In the genomic region with DNA sequence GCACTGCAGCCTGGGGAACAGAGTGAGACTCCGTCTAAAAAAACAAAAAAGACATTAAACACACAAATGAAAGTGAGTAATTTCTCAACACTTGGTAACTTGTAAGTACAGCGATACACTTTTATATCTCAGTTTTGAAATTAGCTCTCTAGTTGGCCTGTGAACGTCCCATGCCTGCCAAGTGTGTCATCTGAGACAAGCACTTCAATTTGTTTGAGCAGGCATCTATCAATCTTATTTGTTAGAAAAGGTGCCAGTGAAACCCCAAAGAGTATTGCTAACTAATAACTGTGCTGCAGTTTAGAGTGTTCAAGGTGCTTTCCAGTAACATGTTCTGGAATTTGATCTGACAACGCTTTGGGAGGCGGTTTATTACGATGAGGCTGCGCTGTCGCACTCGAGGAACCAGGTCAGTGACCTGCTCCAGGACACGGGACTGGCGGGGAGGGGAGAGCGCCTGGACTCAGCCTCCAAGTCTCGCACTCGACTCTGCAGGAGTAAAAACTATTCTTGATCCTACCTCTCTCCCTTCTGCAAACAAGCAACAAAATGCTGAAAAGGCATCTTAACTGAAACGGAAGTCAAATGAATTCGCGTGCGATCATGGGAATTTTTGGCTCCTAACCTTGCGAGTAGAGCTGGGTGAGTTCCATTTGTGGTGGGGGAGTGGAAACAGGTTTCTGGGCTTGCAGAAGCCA, we compare ENCODE assay signal across 2 cellular contexts.
TF ChIP-seq lines count a peak whose summit lies in the region.

No MANE protein-coding gene starts in this region.

TF ChIP-seq in A549, 52 proteins besides CTCF, POLR2A, EP300 and RAD21 (continued from another document):
- TF ChIP-seq, protein P1, sequence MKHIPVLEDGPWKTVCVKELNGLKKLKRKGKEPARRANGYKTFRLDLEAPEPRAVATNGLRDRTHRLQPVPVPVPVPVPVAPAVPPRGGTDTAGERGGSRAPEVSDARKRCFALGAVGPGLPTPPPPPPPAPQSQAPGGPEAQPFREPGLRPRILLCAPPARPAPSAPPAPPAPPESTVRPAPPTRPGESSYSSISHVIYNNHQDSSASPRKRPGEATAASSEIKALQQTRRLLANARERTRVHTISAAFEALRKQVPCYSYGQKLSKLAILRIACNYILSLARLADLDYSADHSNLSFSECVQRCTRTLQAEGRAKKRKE (CRISPR knock-in tag; IDR thresholded peaks at IDR 0.05; ENCODE audit: low read depth): no peak

TF ChIP-seq in HepG2, 621 proteins besides CTCF, POLR2A, EP300 and RAD21 (continued from another document and continues in another):
- TF ChIP-seq, protein P2, sequence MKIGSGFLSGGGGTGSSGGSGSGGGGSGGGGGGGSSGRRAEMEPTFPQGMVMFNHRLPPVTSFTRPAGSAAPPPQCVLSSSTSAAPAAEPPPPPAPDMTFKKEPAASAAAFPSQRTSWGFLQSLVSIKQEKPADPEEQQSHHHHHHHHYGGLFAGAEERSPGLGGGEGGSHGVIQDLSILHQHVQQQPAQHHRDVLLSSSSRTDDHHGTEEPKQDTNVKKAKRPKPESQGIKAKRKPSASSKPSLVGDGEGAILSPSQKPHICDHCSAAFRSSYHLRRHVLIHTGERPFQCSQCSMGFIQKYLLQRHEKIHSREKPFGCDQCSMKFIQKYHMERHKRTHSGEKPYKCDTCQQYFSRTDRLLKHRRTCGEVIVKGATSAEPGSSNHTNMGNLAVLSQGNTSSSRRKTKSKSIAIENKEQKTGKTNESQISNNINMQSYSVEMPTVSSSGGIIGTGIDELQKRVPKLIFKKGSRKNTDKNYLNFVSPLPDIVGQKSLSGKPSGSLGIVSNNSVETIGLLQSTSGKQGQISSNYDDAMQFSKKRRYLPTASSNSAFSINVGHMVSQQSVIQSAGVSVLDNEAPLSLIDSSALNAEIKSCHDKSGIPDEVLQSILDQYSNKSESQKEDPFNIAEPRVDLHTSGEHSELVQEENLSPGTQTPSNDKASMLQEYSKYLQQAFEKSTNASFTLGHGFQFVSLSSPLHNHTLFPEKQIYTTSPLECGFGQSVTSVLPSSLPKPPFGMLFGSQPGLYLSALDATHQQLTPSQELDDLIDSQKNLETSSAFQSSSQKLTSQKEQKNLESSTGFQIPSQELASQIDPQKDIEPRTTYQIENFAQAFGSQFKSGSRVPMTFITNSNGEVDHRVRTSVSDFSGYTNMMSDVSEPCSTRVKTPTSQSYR (CRISPR knock-in tag; IDR thresholded peaks at IDR 0.05; ENCODE audit: borderline replicate concordance): peak; percentile 18; the same call in 1 of the 2 replicates
- no peak for TF ChIP-seq HOXD1 (CRISPR knock-in tag; IDR thresholded peaks at IDR 0.05)
- TF ChIP-seq HOXA3 (CRISPR knock-in tag; IDR thresholded peaks at IDR 0.05): peak; percentile 28; the same call in 1 of the 2 replicates
- TF ChIP-seq ZNF614 (CRISPR knock-in tag; IDR thresholded peaks at IDR 0.05; ENCODE audit: borderline replicate concordance): no peak
- TF ChIP-seq, protein P3, sequence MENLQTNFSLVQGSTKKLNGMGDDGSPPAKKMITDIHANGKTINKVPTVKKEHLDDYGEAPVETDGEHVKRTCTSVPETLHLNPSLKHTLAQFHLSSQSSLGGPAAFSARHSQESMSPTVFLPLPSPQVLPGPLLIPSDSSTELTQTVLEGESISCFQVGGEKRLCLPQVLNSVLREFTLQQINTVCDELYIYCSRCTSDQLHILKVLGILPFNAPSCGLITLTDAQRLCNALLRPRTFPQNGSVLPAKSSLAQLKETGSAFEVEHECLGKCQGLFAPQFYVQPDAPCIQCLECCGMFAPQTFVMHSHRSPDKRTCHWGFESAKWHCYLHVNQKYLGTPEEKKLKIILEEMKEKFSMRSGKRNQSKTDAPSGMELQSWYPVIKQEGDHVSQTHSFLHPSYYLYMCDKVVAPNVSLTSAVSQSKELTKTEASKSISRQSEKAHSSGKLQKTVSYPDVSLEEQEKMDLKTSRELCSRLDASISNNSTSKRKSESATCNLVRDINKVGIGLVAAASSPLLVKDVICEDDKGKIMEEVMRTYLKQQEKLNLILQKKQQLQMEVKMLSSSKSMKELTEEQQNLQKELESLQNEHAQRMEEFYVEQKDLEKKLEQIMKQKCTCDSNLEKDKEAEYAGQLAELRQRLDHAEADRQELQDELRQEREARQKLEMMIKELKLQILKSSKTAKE (CRISPR knock-in tag; IDR thresholded peaks at IDR 0.05; ENCODE audit: borderline replicate concordance): 0 out of 2 replicates have a peak, but pooled peaks have one; percentile 39
- 0 out of 2 replicates have a peak, but pooled peaks have one; percentile 39 for TF ChIP-seq TMF1 (CRISPR knock-in tag; IDR thresholded peaks at IDR 0.05; ENCODE audit: low read depth)
- TF ChIP-seq TBL1XR1 (IDR thresholded peaks at IDR 0.05; ENCODE audit: borderline replicate concordance, low read length, partially characterized antibody): peak; percentile 80
- TF ChIP-seq BCL6 (CRISPR knock-in tag; IDR thresholded peaks at IDR 0.05): peak; percentile 100
- peak; percentile 55; the same call in 1 of the 2 replicates for TF ChIP-seq ZNF776 (CRISPR knock-in tag; IDR thresholded peaks at IDR 0.05)
- TF ChIP-seq SMAD3 (CRISPR knock-in tag; IDR thresholded peaks at IDR 0.05): no peak
- peak; percentile 55; the same call in 1 of the 2 replicates for TF ChIP-seq HNF4A (CRISPR knock-in tag; IDR thresholded peaks at IDR 0.05)
- TF ChIP-seq ZNF549 (CRISPR knock-in tag; IDR thresholded peaks at IDR 0.05): no peak
- TF ChIP-seq, protein P4, sequence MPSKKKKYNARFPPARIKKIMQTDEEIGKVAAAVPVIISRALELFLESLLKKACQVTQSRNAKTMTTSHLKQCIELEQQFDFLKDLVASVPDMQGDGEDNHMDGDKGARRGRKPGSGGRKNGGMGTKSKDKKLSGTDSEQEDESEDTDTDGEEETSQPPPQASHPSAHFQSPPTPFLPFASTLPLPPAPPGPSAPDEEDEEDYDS (CRISPR knock-in tag; IDR thresholded peaks at IDR 0.05): no peak
- peak; percentile 75 for TF ChIP-seq SKI (IDR thresholded peaks at IDR 0.05; ENCODE audit: partially characterized antibody)
- TF ChIP-seq ONECUT2 (CRISPR knock-in tag; IDR thresholded peaks at IDR 0.05): no peak
- TF ChIP-seq, protein P5, sequence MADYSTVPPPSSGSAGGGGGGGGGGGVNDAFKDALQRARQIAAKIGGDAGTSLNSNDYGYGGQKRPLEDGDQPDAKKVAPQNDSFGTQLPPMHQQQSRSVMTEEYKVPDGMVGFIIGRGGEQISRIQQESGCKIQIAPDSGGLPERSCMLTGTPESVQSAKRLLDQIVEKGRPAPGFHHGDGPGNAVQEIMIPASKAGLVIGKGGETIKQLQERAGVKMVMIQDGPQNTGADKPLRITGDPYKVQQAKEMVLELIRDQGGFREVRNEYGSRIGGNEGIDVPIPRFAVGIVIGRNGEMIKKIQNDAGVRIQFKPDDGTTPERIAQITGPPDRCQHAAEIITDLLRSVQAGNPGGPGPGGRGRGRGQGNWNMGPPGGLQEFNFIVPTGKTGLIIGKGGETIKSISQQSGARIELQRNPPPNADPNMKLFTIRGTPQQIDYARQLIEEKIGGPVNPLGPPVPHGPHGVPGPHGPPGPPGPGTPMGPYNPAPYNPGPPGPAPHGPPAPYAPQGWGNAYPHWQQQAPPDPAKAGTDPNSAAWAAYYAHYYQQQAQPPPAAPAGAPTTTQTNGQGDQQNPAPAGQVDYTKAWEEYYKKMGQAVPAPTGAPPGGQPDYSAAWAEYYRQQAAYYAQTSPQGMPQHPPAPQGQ (CRISPR knock-in tag; IDR thresholded peaks at IDR 0.05; ENCODE audit: borderline replicate concordance): no peak
- no peak for TF ChIP-seq ZNF441 (CRISPR knock-in tag; IDR thresholded peaks at IDR 0.05; ENCODE audit: borderline replicate concordance)
- no peak for TF ChIP-seq PRMT3 (CRISPR knock-in tag; IDR thresholded peaks at IDR 0.05; ENCODE audit: borderline replicate concordance, low read depth)
- TF ChIP-seq CBX2 (IDR thresholded peaks at IDR 0.05; ENCODE audit: low read depth, low read length): no peak
- TF ChIP-seq CBX2 (CRISPR knock-in tag; IDR thresholded peaks at IDR 0.05; ENCODE audit: low read depth): no peak
- 0 out of 2 replicates have a peak, but pooled peaks have one; percentile 31 for TF ChIP-seq NR2F6 (IDR thresholded peaks at IDR 0.05)
- peak; percentile 50 for TF ChIP-seq NR2F6 (CRISPR knock-in tag; IDR thresholded peaks at IDR 0.05)
- TF ChIP-seq, protein P6, sequence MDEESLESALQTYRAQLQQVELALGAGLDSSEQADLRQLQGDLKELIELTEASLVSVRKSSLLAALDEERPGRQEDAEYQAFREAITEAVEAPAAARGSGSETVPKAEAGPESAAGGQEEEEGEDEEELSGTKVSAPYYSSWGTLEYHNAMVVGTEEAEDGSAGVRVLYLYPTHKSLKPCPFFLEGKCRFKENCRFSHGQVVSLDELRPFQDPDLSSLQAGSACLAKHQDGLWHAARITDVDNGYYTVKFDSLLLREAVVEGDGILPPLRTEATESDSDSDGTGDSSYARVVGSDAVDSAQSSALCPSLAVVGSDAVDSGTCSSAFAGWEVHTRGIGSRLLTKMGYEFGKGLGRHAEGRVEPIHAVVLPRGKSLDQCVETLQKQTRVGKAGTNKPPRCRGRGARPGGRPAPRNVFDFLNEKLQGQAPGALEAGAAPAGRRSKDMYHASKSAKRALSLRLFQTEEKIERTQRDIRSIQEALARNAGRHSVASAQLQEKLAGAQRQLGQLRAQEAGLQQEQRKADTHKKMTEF (CRISPR knock-in tag; IDR thresholded peaks at IDR 0.05): peak; percentile 21; the same call in 1 of the 2 replicates
- peak; percentile 91 for TF ChIP-seq RXRA (CRISPR knock-in tag; IDR thresholded peaks at IDR 0.05)
- TF ChIP-seq MTA1 (CRISPR knock-in tag; IDR thresholded peaks at IDR 0.05; ENCODE audit: borderline replicate concordance): no peak
- no peak for TF ChIP-seq IKZF1 (IDR thresholded peaks at IDR 0.05)
- TF ChIP-seq, protein P7, sequence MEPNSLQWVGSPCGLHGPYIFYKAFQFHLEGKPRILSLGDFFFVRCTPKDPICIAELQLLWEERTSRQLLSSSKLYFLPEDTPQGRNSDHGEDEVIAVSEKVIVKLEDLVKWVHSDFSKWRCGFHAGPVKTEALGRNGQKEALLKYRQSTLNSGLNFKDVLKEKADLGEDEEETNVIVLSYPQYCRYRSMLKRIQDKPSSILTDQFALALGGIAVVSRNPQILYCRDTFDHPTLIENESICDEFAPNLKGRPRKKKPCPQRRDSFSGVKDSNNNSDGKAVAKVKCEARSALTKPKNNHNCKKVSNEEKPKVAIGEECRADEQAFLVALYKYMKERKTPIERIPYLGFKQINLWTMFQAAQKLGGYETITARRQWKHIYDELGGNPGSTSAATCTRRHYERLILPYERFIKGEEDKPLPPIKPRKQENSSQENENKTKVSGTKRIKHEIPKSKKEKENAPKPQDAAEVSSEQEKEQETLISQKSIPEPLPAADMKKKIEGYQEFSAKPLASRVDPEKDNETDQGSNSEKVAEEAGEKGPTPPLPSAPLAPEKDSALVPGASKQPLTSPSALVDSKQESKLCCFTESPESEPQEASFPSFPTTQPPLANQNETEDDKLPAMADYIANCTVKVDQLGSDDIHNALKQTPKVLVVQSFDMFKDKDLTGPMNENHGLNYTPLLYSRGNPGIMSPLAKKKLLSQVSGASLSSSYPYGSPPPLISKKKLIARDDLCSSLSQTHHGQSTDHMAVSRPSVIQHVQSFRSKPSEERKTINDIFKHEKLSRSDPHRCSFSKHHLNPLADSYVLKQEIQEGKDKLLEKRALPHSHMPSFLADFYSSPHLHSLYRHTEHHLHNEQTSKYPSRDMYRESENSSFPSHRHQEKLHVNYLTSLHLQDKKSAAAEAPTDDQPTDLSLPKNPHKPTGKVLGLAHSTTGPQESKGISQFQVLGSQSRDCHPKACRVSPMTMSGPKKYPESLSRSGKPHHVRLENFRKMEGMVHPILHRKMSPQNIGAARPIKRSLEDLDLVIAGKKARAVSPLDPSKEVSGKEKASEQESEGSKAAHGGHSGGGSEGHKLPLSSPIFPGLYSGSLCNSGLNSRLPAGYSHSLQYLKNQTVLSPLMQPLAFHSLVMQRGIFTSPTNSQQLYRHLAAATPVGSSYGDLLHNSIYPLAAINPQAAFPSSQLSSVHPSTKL (CRISPR knock-in tag; IDR thresholded peaks at IDR 0.05): peak; percentile 69
- TF ChIP-seq, protein P8, sequence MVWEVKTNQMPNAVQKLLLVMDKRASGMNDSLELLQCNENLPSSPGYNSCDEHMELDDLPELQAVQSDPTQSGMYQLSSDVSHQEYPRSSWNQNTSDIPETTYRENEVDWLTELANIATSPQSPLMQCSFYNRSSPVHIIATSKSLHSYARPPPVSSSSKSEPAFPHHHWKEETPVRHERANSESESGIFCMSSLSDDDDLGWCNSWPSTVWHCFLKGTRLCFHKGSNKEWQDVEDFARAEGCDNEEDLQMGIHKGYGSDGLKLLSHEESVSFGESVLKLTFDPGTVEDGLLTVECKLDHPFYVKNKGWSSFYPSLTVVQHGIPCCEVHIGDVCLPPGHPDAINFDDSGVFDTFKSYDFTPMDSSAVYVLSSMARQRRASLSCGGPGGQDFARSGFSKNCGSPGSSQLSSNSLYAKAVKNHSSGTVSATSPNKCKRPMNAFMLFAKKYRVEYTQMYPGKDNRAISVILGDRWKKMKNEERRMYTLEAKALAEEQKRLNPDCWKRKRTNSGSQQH (CRISPR knock-in tag; IDR thresholded peaks at IDR 0.05; ENCODE audit: low read depth): no peak
- TF ChIP-seq, protein P9, sequence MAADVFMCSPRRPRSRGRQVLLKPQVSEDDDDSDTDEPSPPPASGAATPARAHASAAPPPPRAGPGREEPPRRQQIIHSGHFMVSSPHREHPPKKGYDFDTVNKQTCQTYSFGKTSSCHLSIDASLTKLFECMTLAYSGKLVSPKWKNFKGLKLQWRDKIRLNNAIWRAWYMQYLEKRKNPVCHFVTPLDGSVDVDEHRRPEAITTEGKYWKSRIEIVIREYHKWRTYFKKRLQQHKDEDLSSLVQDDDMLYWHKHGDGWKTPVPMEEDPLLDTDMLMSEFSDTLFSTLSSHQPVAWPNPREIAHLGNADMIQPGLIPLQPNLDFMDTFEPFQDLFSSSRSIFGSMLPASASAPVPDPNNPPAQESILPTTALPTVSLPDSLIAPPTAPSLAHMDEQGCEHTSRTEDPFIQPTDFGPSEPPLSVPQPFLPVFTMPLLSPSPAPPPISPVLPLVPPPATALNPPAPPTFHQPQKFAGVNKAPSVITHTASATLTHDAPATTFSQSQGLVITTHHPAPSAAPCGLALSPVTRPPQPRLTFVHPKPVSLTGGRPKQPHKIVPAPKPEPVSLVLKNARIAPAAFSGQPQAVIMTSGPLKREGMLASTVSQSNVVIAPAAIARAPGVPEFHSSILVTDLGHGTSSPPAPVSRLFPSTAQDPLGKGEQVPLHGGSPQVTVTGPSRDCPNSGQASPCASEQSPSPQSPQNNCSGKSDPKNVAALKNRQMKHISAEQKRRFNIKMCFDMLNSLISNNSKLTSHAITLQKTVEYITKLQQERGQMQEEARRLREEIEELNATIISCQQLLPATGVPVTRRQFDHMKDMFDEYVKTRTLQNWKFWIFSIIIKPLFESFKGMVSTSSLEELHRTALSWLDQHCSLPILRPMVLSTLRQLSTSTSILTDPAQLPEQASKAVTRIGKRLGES (CRISPR knock-in tag; IDR thresholded peaks at IDR 0.05; ENCODE audit: borderline replicate concordance): no peak
- peak; percentile 86 for TF ChIP-seq RXRB (CRISPR knock-in tag; IDR thresholded peaks at IDR 0.05; ENCODE audit: borderline replicate concordance)
- TF ChIP-seq ZNF775 (CRISPR knock-in tag; IDR thresholded peaks at IDR 0.05; ENCODE audit: borderline replicate concordance): no peak
- TF ChIP-seq, protein P10, sequence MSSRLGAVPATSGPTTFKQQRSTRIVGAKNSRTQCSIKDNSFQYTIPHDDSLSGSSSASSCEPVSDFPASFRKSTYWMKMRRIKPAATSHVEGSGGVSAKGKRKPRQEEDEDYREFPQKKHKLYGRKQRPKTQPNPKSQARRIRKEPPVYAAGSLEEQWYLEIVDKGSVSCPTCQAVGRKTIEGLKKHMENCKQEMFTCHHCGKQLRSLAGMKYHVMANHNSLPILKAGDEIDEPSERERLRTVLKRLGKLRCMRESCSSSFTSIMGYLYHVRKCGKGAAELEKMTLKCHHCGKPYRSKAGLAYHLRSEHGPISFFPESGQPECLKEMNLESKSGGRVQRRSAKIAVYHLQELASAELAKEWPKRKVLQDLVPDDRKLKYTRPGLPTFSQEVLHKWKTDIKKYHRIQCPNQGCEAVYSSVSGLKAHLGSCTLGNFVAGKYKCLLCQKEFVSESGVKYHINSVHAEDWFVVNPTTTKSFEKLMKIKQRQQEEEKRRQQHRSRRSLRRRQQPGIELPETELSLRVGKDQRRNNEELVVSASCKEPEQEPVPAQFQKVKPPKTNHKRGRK (CRISPR knock-in tag; IDR thresholded peaks at IDR 0.05): no peak
- TF ChIP-seq HMG20B (CRISPR knock-in tag; conservative IDR thresholded peaks at IDR 0.05): no peak
- no peak for TF ChIP-seq SSRP1 (CRISPR knock-in tag; IDR thresholded peaks at IDR 0.05)
